1 cellular context compared by ENCODE assay signal in the genomic region with DNA sequence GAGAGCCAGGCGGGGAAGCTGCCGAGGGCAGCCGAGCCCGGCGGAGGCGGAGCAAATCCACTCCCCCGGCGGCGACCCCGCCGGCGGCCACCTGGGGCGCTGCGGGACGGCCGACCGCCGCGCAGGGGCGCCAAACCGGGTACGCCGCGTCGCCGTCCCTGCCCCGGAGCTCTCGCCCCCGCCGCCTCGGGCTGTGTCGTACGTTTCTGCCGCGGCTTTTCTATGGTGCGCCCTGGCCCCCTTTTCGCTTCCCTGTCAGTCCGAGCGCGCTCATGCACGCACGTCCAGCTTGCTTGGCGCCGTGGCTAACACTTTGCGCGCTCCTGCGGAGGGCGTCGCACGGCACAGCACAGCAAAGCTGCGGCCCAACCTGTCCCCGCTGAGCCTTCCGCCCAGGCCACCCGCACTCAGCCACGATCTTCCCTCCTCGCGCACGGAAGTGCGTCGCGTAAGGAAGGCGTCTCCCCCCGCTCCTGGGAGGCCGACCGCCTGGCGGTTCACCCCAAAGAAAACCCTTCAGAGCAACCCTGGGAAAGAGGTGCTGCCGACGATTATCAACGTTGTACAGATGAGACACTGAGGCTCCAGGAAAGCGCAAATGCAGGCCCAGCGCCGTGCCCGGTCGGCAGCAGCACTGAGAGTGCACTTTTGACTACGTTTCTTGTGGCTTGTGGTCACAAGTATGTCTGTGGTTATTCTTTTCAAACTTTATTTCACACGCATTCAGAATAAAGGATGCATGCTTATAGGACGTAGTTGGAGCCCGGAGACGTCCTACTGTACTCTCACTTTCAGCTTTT.
A peak's percentile ranks its signal among the peaks of the same experiment; 100 is the strongest.
TF ChIP-seq lines count a peak whose summit lies in the region.

TSS of gene HECTD1 (minus strand) at position 48 of the 800 bp plus-strand sequence. CDS start 1,857 bp downstream, outside the sequence.

TF ChIP-seq in GM12878, 131 proteins besides CTCF, POLR2A, EP300 and RAD21 (continued from another document and continues in another):
- TF ChIP-seq SIX5 (IDR thresholded peaks at IDR 0.05; ENCODE audit: low read depth, low read length, severe bottlenecking) (no peak), CREM (IDR thresholded peaks at IDR 0.05; ENCODE audit: low read depth) (peak; percentile 77), TAF1 (IDR thresholded peaks at IDR 0.05; ENCODE audit: borderline replicate concordance, low read depth, low read length) (peak; percentile 79), JUNB (IDR thresholded peaks at IDR 0.05) (peak; percentile 52; the same call in 1 of the 2 replicates), NR2C2 (IDR thresholded peaks at IDR 0.05; ENCODE audit: borderline replicate concordance, control insufficient read depth, insufficient read length, low read depth) (no peak), ATF7 (IDR thresholded peaks at IDR 0.05; ENCODE audit: low read depth) (peak; percentile 65), BMI1 (IDR thresholded peaks at IDR 0.05; ENCODE audit: borderline replicate concordance) (no peak), MXI1 (IDR thresholded peaks at IDR 0.05; ENCODE audit: low read depth, low read length) (peak; percentile 73), TBL1XR1 (IDR thresholded peaks at IDR 0.05; ENCODE audit: low read depth, low read length) (no peak), STAT1 (conservative IDR thresholded peaks at IDR 0.05) (peak; percentile 41; the same call in 1 of the 2 replicates), RCOR1 (conservative IDR thresholded peaks at IDR 0.05; ENCODE audit: low read depth, low read length) (0 out of 2 replicates have a peak, but pooled peaks have one; percentile 39), ZNF24 (IDR thresholded peaks at IDR 0.05) (peak; percentile 67; the same call in 1 of the 2 replicates), IRF3 (IDR thresholded peaks at IDR 0.05) (no peak), RB1 (IDR thresholded peaks at IDR 0.05; ENCODE audit: borderline replicate concordance) (peak; percentile 83), EZH2 (IDR thresholded peaks at IDR 0.05; ENCODE audit: borderline replicate concordance, control insufficient read depth, low read depth, low read length) (no peak), FOS (IDR thresholded peaks at IDR 0.05; ENCODE audit: borderline replicate concordance, extremely low read depth, insufficient read length) (no peak), CHD1 (IDR thresholded peaks at IDR 0.05; ENCODE audit: low read depth, low read length) (no peak; the same call in 1 of the 2 replicates), MYB (IDR thresholded peaks at IDR 0.05; ENCODE audit: borderline replicate concordance, low read depth, low read length) (no peak), CBX3 (IDR thresholded peaks at IDR 0.05; ENCODE audit: borderline replicate concordance, low read depth) (no peak), BCL3 (IDR thresholded peaks at IDR 0.05; ENCODE audit: borderline replicate concordance, insufficient read depth, low read depth, low read length, poor library complexity, severe bottlenecking) (peak; percentile 28), E4F1 (IDR thresholded peaks at IDR 0.05; ENCODE audit: borderline replicate concordance, partially characterized antibody) (peak; percentile 62), TCF3 (IDR thresholded peaks at IDR 0.05; ENCODE audit: borderline replicate concordance, insufficient read depth, low read depth, low read length) (no peak), ZZZ3 (IDR thresholded peaks at IDR 0.05; ENCODE audit: control insufficient read depth, insufficient read length, low read depth) (no peak), PKNOX1 (IDR thresholded peaks at IDR 0.05) (peak; percentile 82), SPI1 (IDR thresholded peaks at IDR 0.05; ENCODE audit: borderline replicate concordance, insufficient read depth, low read depth, low read length) (peak; percentile 24; the same call in 1 of the 2 replicates), NR2F1 (conservative IDR thresholded peaks at IDR 0.05) (peak; percentile 60; the same call in 1 of the 2 replicates), ZNF384 (IDR thresholded peaks at IDR 0.05; ENCODE audit: borderline replicate concordance, low read depth, low read length) (no peak), IKZF1 (conservative IDR thresholded peaks at IDR 0.05) (peak; percentile 88), ZNF622 (IDR thresholded peaks at IDR 0.05) (no peak), IRF4 (IDR thresholded peaks at IDR 0.05; ENCODE audit: low read depth, low read length) (peak; percentile 90), ELK1 (IDR thresholded peaks at IDR 0.05; ENCODE audit: low read depth, low read length) (no peak), WRNIP1 (IDR thresholded peaks at IDR 0.05; ENCODE audit: borderline replicate concordance, low read depth, low read length) (no peak), GABPA (IDR thresholded peaks at IDR 0.05; ENCODE audit: low read depth) (0 out of 2 replicates have a peak, but pooled peaks have one; percentile 17), RUNX3 (IDR thresholded peaks at IDR 0.05; ENCODE audit: low read length) (peak; percentile 99), GATAD2B (conservative IDR thresholded peaks at IDR 0.05; ENCODE audit: low read depth) (peak; percentile 92), NR2C1 (IDR thresholded peaks at IDR 0.05) (0 out of 2 replicates have a peak, but pooled peaks have one; percentile 40), ZNF207 (IDR thresholded peaks at IDR 0.05; ENCODE audit: borderline replicate concordance) (peak; percentile 94), KAT2A (conservative IDR thresholded peaks at IDR 0.05; ENCODE audit: control insufficient read depth, low read depth, low read length) (no peak), HDAC6 (IDR thresholded peaks at IDR 0.05; ENCODE audit: unreplicated experiment) (peak; percentile 62), YBX1 (IDR thresholded peaks at IDR 0.05) (no peak), MTA2 (IDR thresholded peaks at IDR 0.05; ENCODE audit: low read depth) (peak; percentile 81)
- TF ChIP-seq, protein P1, sequence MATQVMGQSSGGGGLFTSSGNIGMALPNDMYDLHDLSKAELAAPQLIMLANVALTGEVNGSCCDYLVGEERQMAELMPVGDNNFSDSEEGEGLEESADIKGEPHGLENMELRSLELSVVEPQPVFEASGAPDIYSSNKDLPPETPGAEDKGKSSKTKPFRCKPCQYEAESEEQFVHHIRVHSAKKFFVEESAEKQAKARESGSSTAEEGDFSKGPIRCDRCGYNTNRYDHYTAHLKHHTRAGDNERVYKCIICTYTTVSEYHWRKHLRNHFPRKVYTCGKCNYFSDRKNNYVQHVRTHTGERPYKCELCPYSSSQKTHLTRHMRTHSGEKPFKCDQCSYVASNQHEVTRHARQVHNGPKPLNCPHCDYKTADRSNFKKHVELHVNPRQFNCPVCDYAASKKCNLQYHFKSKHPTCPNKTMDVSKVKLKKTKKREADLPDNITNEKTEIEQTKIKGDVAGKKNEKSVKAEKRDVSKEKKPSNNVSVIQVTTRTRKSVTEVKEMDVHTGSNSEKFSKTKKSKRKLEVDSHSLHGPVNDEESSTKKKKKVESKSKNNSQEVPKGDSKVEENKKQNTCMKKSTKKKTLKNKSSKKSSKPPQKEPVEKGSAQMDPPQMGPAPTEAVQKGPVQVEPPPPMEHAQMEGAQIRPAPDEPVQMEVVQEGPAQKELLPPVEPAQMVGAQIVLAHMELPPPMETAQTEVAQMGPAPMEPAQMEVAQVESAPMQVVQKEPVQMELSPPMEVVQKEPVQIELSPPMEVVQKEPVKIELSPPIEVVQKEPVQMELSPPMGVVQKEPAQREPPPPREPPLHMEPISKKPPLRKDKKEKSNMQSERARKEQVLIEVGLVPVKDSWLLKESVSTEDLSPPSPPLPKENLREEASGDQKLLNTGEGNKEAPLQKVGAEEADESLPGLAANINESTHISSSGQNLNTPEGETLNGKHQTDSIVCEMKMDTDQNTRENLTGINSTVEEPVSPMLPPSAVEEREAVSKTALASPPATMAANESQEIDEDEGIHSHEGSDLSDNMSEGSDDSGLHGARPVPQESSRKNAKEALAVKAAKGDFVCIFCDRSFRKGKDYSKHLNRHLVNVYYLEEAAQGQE (IDR thresholded peaks at IDR 0.05; ENCODE audit: low read depth, low read length), result 0 out of 2 replicates have a peak, but pooled peaks have one; percentile 5
- TF ChIP-seq, protein P2, sequence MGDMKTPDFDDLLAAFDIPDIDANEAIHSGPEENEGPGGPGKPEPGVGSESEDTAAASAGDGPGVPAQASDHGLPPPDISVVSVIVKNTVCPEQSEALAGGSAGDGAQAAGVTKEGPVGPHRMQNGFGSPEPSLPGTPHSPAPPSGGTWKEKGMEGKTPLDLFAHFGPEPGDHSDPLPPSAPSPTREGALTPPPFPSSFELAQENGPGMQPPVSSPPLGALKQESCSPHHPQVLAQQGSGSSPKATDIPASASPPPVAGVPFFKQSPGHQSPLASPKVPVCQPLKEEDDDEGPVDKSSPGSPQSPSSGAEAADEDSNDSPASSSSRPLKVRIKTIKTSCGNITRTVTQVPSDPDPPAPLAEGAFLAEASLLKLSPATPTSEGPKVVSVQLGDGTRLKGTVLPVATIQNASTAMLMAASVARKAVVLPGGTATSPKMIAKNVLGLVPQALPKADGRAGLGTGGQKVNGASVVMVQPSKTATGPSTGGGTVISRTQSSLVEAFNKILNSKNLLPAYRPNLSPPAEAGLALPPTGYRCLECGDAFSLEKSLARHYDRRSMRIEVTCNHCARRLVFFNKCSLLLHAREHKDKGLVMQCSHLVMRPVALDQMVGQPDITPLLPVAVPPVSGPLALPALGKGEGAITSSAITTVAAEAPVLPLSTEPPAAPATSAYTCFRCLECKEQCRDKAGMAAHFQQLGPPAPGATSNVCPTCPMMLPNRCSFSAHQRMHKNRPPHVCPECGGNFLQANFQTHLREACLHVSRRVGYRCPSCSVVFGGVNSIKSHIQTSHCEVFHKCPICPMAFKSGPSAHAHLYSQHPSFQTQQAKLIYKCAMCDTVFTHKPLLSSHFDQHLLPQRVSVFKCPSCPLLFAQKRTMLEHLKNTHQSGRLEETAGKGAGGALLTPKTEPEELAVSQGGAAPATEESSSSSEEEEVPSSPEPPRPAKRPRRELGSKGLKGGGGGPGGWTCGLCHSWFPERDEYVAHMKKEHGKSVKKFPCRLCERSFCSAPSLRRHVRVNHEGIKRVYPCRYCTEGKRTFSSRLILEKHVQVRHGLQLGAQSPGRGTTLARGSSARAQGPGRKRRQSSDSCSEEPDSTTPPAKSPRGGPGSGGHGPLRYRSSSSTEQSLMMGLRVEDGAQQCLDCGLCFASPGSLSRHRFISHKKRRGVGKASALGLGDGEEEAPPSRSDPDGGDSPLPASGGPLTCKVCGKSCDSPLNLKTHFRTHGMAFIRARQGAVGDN (IDR thresholded peaks at IDR 0.05), result peak; percentile 88
- TF ChIP-seq, protein P3, sequence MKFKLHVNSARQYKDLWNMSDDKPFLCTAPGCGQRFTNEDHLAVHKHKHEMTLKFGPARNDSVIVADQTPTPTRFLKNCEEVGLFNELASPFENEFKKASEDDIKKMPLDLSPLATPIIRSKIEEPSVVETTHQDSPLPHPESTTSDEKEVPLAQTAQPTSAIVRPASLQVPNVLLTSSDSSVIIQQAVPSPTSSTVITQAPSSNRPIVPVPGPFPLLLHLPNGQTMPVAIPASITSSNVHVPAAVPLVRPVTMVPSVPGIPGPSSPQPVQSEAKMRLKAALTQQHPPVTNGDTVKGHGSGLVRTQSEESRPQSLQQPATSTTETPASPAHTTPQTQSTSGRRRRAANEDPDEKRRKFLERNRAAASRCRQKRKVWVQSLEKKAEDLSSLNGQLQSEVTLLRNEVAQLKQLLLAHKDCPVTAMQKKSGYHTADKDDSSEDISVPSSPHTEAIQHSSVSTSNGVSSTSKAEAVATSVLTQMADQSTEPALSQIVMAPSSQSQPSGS (IDR thresholded peaks at IDR 0.05; ENCODE audit: low read length), result peak; percentile 57; the same call in 1 of the 2 replicates
